In the genomic region with DNA sequence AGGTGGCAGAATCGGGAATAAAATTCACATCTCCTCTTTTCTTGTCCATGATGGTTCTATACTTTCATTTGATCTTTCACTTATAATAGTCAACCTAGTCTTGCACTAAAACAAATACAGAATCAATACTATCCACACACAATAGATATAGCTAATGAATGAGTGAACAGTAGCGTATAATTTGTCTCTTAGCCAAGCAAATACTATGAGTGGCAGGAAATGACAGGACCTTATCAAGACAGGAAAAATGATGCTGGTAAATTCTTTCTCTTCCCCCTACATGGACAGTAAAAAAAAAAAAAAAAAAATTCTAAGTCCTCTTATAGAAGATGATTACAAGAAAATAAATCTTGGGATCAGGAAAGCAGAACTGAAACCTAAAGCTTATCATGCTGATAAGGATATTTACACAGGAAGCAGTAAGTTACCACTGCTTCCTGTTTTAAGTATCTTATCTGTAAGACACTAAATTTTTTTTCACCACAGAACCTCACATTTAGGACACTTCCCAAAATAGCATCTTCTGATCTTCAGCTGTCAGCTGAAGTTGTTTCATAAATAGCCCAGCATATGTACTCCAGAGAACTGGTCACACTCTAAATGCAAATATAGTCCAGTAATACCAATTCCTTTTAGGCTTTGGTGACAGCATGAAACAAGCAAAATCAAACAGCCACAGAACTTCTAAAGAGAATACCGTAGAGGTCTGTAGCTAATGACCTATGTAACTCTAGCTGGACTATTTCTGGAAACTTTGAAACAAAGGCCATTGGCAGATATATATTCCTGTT, we compare ENCODE assay signal across 9 cellular contexts. TPM values are rescaled to one million over a fixed set of nuclear protein-coding genes. Genes with fewer than 3 reads are reported as not detected.
A peak's percentile ranks its signal among the peaks of the same experiment; 100 is the strongest.
DNase-seq lines count a peak whose midpoint lies in the region; ATAC-seq and TF ChIP-seq lines count a peak whose summit lies in the region.
"Had no signal": no experiment of that assay in that cellular context is flagged by ENCODE, and none has a peak within 500 bp of the region (broad histone marks: within the 10 kb centered on the region; RNA-seq: fewer than 3 reads in every experiment).

No MANE protein-coding gene starts in this region.

- H3K4me3 Mint-ChIP-seq in activated CD8-positive, alpha-beta memory T cell treated with anti-CD3 and anti-CD28 coated beads, Interleukin-2, amount 10 ng/mL, durations not matched to agents 7 days and 5 days = peak overlapping the region; percentile 42

- H3K4me1 ChIP-seq in foreskin keratinocyte (peaks cover 21% of the 10 kb centered on the region), thyroid gland (peaks cover 33 to 35% of the 10 kb centered on the region in 2 donors)

- H3K27ac Mint-ChIP-seq in activated CD8-positive, alpha-beta memory T cell treated with anti-CD3 and anti-CD28 coated beads, Interleukin-2, amount 10 ng/mL, durations not matched to agents 7 days and 5 days = peak overlapping the region; percentile 79

- H3K9me3 ChIP-seq in thyroid gland = no peaks in the 10 kb centered on the region

- peaks cover 0 to 13% of the 10 kb centered on the region in 2 donors for H3K36me3 ChIP-seq in thyroid gland

- H3K27me3 ChIP-seq in foreskin keratinocyte = no peaks in the 10 kb centered on the region
- no peaks in the 10 kb centered on the region for H3K27me3 ChIP-seq in thyroid gland

- TF ChIP-seq CTCF in foreskin keratinocyte (conservative IDR thresholded peaks at IDR 0.05) = no peak
- TF ChIP-seq CTCF in thyroid gland (IDR thresholded peaks at IDR 0.05) = no peak

- no peak for TF ChIP-seq POLR2A in thyroid gland (IDR thresholded peaks at IDR 0.05)

- peaks cover 23% of the 10 kb centered on the region for H3K4me1 Mint-ChIP-seq in activated CD8-positive, alpha-beta memory T cell treated with anti-CD3 and anti-CD28 coated beads, Interleukin-2, amount 10 ng/mL, durations not matched to agents 7 days and 5 days

- H3K27ac ChIP-seq in foreskin keratinocyte (peak overlapping the region; percentile 27), thyroid gland (peak overlapping the region in 2 of 3 donors; percentile 12 to 16)
- H3K27ac ChIP-seq: C4-2B had no signal

- H3K9me3 Mint-ChIP-seq in activated CD8-positive, alpha-beta memory T cell treated with anti-CD3 and anti-CD28 coated beads, Interleukin-2, amount 10 ng/mL, durations not matched to agents 7 days and 5 days (ENCODE audit: low read depth) = peaks cover 4% of the 10 kb centered on the region

- peak; percentile 84 for ATAC-seq in activated CD8-positive, alpha-beta memory T cell treated with anti-CD3 and anti-CD28 coated beads, Interleukin-2, amount 10 ng/mL, durations not matched to agents 7 days and 5 days
- ATAC-seq in HG03039 (IDR thresholded peaks at IDR 0.05; ENCODE audit: unreplicated experiment) (peak; percentile 98), foreskin keratinocyte (no peak)

- no peak overlapping the region for H3K4me3 ChIP-seq in thyroid gland (replicated peaks in 1 of 3)

- no peaks in the 10 kb centered on the region for H3K27me3 Mint-ChIP-seq in activated CD8-positive, alpha-beta memory T cell treated with anti-CD3 and anti-CD28 coated beads, Interleukin-2, amount 10 ng/mL, durations not matched to agents 7 days and 5 days

- CTCF ChIA-PET in activated CD8-positive, alpha-beta memory T cell treated with anti-CD3 and anti-CD28 coated beads, Interleukin-2, amount 10 ng/mL, durations not matched to agents 7 days and 5 days (lab: Charles Lee) = interaction anchor here (0.6 to 2.2 kb wide), 8 partner anchors 9 to 1887 kb away, joined by 3 to 12 read pairs (median 4); a partner anchor contains a TSS

- peaks cover 22% of the 10 kb centered on the region for H3K36me3 Mint-ChIP-seq in activated CD8-positive, alpha-beta memory T cell treated with anti-CD3 and anti-CD28 coated beads, Interleukin-2, amount 10 ng/mL, durations not matched to agents 7 days and 5 days

- intact Hi-C loops in thyroid gland (cut with DNase I) = no loop called here

- WGBS in thyroid gland, 2 donors = 43 to 48% methylated on average over 3 of the region's 3 CpGs

- no peak for DNase-seq in activated CD8-positive, alpha-beta memory T cell treated with anti-CD3 and anti-CD28 coated beads, Interleukin-2, amount 10 ng/mL, durations not matched to agents 7 days and 5 days
- DNase-seq in activated CD8-positive, alpha-beta memory T cell treated with anti-CD3 and anti-CD28 coated beads, Interleukin-2, amount 50 U/mL, for 48 hours = no peak
- DNase-seq in RPMI8226 (peak; percentile 47), foreskin keratinocyte (no peak), thyroid gland (no peak), NCI-H345 (lab: John Stamatoyannopoulos, UW) (no peak), amygdala (lab: John Stamatoyannopoulos, UW) (no peak)

RNA-seq across cellular contexts. Expression of a gene that starts 27.0 kb away (rescaled TPM):
- 1 to 10 TPM; 4.5 to 5.8 TPM for total RNA-seq in activated CD8-positive, alpha-beta memory T cell treated with anti-CD3 and anti-CD28 coated beads, Interleukin-2, amount 10 ng/mL, durations not matched to agents 7 days and 5 days
- total RNA-seq in foreskin keratinocyte = 23.9 and 31.9 TPM in 2 replicates
- 5.7 and 10.1 TPM in 2 replicates for polyA plus RNA-seq in foreskin keratinocyte
- total RNA-seq in thyroid gland = 100 to 1,000 TPM in 2 of 4 donors, 10 to 100 TPM in 2; 61.9 to 166 (median 98.7) TPM
